19 cellular contexts compared by ENCODE assay signal in the genomic region with DNA sequence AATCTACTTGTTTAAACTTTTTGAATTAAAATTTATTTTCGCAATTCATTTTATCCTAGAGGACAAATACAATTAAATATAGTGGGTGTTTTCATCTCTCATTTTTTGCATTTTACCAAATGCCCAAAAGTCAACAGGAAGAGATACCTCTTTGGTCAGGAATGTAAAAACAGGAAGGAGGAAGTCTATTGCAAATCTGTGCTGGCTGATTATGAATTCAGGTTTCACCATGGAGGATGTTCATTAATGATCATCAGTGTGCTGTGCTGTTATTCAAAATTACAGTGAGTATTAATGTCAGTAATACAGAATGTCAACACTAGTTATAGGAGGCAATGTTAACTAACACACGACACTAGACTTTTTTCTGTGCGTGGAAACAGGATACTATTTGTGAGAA. TPM values are rescaled to one million over a fixed set of nuclear protein-coding genes. Genes with fewer than 3 reads are reported as not detected.
A peak's percentile ranks its signal among the peaks of the same experiment; 100 is the strongest.
DNase-seq lines count a peak whose midpoint lies in the region; ATAC-seq, FAIRE-seq and TF ChIP-seq lines count a peak whose summit lies in the region.
"Had no signal": no experiment of that assay in that cellular context is flagged by ENCODE, and none has a peak within 500 bp of the region (broad histone marks: within the 10 kb centered on the region; RNA-seq: fewer than 3 reads in every experiment).

No MANE protein-coding gene starts in this region.

- H3K27me3 ChIP-seq in BLaER1 treated with 17β-estradiol and CSF1 and Interleukin-3, amounts not matched to agents 10 nM and 100 nM = no peaks in the 10 kb centered on the region
- H3K27me3 ChIP-seq in endodermal cell (ENCODE audit: control insufficient read depth, insufficient read depth, low read length, poor library complexity, severe bottlenecking) (no peaks in the 10 kb centered on the region), HepG2 (ENCODE audit: control insufficient read depth in 1 of 2, insufficient read depth in 2 of 2, low read length in 2 of 2) (no peaks in the 10 kb centered on the region)

- ATAC-seq in HepG2 = no peak
- ATAC-seq: GM12878, K562 had no signal

- H3K4me1 Mint-ChIP-seq in endodermal cell = peaks cover 7% of the 10 kb centered on the region

- no peaks in the 10 kb centered on the region for H3K9me3 ChIP-seq in BLaER1 treated with 17β-estradiol and CSF1 and Interleukin-3, amounts not matched to agents 10 nM and 100 nM (replicated peaks in 1 of 11)
- H3K9me3 ChIP-seq in endodermal cell (ENCODE audit: control insufficient read depth, low read length) (no peaks in the 10 kb centered on the region), HepG2 (ENCODE audit: low read length) (no peaks in the 10 kb centered on the region)

- H3K36me3 Mint-ChIP-seq in endodermal cell (ENCODE audit: low read depth) = peaks cover 3% of the 10 kb centered on the region
- H3K36me3 Mint-ChIP-seq: CD14-positive monocyte had no signal

- POLR2A ChIA-PET in HepG2 (lab: Yijun Ruan, JAX) = no interaction called here

- peaks cover 13 to 38% (median 25%) of the 10 kb centered on the region in 10 experiments; a peak in 18 of 20 replicates for H3K4me1 ChIP-seq in BLaER1 treated with 17β-estradiol and CSF1 and Interleukin-3, amounts not matched to agents 10 nM and 100 nM
- no peaks in the 10 kb centered on the region for H3K4me1 ChIP-seq in endodermal cell (ENCODE audit: control insufficient read depth, insufficient read depth, low read length)
- peaks cover 16% of the 10 kb centered on the region for H3K4me1 ChIP-seq in HepG2 (ENCODE audit: insufficient read depth, low read length)

- H3K27ac Mint-ChIP-seq in endodermal cell = peak overlapping the region; percentile 80

- H3K27me3 Mint-ChIP-seq in endodermal cell (ENCODE audit: insufficient read depth) = no peaks in the 10 kb centered on the region

- in situ Hi-C loops in HepG2 (cut with HindIII; ENCODE audit: extremely low pct_ligation_motif_present, low pct_unique_long_range_greater_than_20kb) = no loop called here

- no peak overlapping the region for H3K4me3 Mint-ChIP-seq in endodermal cell
- H3K4me3 Mint-ChIP-seq: CD14-positive monocyte had no signal

- CTCF ChIA-PET in HepG2 (lab: Yijun Ruan, JAX; ENCODE audit: low intra/inter-chr PET ratio, low total read pairs) = no interaction called here

- H4K20me1 ChIP-seq in BLaER1 treated with 17β-estradiol and CSF1 and Interleukin-3, amounts not matched to agents 10 nM and 100 nM = peaks cover 0 to 12% (median 5%) of the 10 kb centered on the region in 11 experiments; a peak in 8 of 22 replicates
- no peaks in the 10 kb centered on the region for H4K20me1 ChIP-seq in HepG2 (ENCODE audit: insufficient read depth, low read length)

- no peak overlapping the region for H3K27ac ChIP-seq in BLaER1 treated with 17β-estradiol and CSF1 and Interleukin-3, amounts not matched to agents 10 nM and 100 nM
- H3K27ac ChIP-seq in endodermal cell (ENCODE audit: low read depth, low read length) (no peak overlapping the region), HepG2 (ENCODE audit: extremely low read length, insufficient read depth, low read length) (no peak overlapping the region)
- H3K27ac ChIP-seq: RWPE1 had no signal

- intact Hi-C loops in HepG2 (cut with micrococcal nuclease; ENCODE audit: unreplicated experiment) = no loop called here

- no peak for TF ChIP-seq CTCF in endodermal cell (conservative IDR thresholded peaks at IDR 0.05)
- no peak for TF ChIP-seq CTCF in HepG2 (CRISPR knock-in tag; IDR thresholded peaks at IDR 0.05)

- no peak overlapping the region for H2AFZ ChIP-seq in HepG2 (ENCODE audit: low read length)

- TF ChIP-seq EP300 in Ishikawa (IDR thresholded peaks at IDR 0.05; ENCODE audit: borderline replicate concordance) = no peak
- no peak; a peak in 1 of 4 replicates for TF ChIP-seq EP300 in HepG2 (IDR thresholded peaks at IDR 0.05; ENCODE audit: low read depth in 2 of 2, low read length in 2 of 2)
- TF ChIP-seq EP300 in HepG2 (CRISPR knock-in tag; IDR thresholded peaks at IDR 0.05; ENCODE audit: borderline replicate concordance) = no peak

- DNase-seq in endodermal cell = no peak
- peak; percentile 33 for DNase-seq in HepG2 (ENCODE audit: low spot score)
- no peak for DNase-seq in DMS153 treated with DMSO at 0.1 percent for 48 hours (lab: John Stamatoyannopoulos, UW; ENCODE audit: unreplicated experiment)
- DNase-seq in GF-D8 (lab: John Stamatoyannopoulos, UW) = no peak
- DNase-seq in COLO829 (ENCODE audit: low spot score) = no peak
- DNase-seq in pons (ENCODE audit: low spot score) = no peak
- DNase-seq: DMS79, MM.1S, NCI-H1092, NCI-H1436, NCI-H1930, SIG-M5 had no signal

- FAIRE-seq in HepG2 (lab: Jason Lieb, UNC) = no peak
- FAIRE-seq: GM12878, H1, K562 had no signal

- TF ChIP-seq POLR2A in HepG2 (IDR thresholded peaks at IDR 0.05; ENCODE audit: insufficient read depth in 1 of 2, low read depth in 2 of 2, low read length in 2 of 2) = no peak

- TF ChIP-seq RAD21 in Ishikawa (IDR thresholded peaks at IDR 0.05; ENCODE audit: low read depth) (no peak), HepG2 (CRISPR knock-in tag; IDR thresholded peaks at IDR 0.05) (no peak)

- H3K9ac ChIP-seq in BLaER1 treated with 17β-estradiol and CSF1 and Interleukin-3, amounts not matched to agents 10 nM and 100 nM = no peak overlapping the region
- H3K9ac ChIP-seq in endodermal cell (ENCODE audit: extremely low read depth, low read length, poor library complexity, severe bottlenecking) (no peak overlapping the region), HepG2 (ENCODE audit: insufficient read depth, low read depth, low read length) (no peak overlapping the region)

- peaks cover 18% of the 10 kb centered on the region for H3K79me2 ChIP-seq in HepG2 (ENCODE audit: insufficient read depth, low read length)

- H3K4me2 ChIP-seq in BLaER1 treated with 17β-estradiol and CSF1 and Interleukin-3, amounts not matched to agents 10 nM and 100 nM = peak overlapping the region in 7 of 11 experiments; percentile 7 to 42 (median 30); a peak in 9 of 22 replicates
- H3K4me2 ChIP-seq in HepG2 (ENCODE audit: low read depth, low read length) = peak overlapping the region; percentile 20; the same call in 1 of the 2 replicates

- WGBS in endodermal cell (ENCODE audit: insufficient coverage in 1 of 2, insufficient read length in 1 of 2), 2 experiments = 97% methylated on average over 2 of the region's 3 CpGs; no CpG with 5 or more reads in 1 of the 2 experiments
- WGBS in HepG2 (ENCODE audit: low lambda C conversion rate) = over 99% methylated on average over 3 of the region's 3 CpGs

- no TSS peak for BruUV-seq in HepG2 (replicated peaks; lab: Mats Ljungman, UMichigan)

- peaks cover 5% of the 10 kb centered on the region for H3K9me3 Mint-ChIP-seq in endodermal cell

- H3K36me3 ChIP-seq in BLaER1 treated with 17β-estradiol and CSF1 and Interleukin-3, amounts not matched to agents 10 nM and 100 nM = no peaks in the 10 kb centered on the region
- no peaks in the 10 kb centered on the region for H3K36me3 ChIP-seq in endodermal cell (ENCODE audit: control insufficient read depth, insufficient read depth, low read length)
- no peaks in the 10 kb centered on the region for H3K36me3 ChIP-seq in HepG2 (replicated peaks in 1 of 2; ENCODE audit: control insufficient read depth in 1 of 2, insufficient read depth in 2 of 2, low read length in 2 of 2)

- no peak overlapping the region for H3K4me3 ChIP-seq in BLaER1 treated with 17β-estradiol and CSF1 and Interleukin-3, amounts not matched to agents 10 nM and 100 nM
- H3K4me3 ChIP-seq in endodermal cell (ENCODE audit: low read length) (no peak overlapping the region), HepG2 (replicated peaks in 1 of 3; ENCODE audit: insufficient read depth in 1 of 3, low read depth in 2 of 3, low read length in 3 of 3) (no peak overlapping the region)
- H3K4me3 ChIP-seq: GM12878, K562 had no signal

TF ChIP-seq in Ishikawa, 13 proteins besides CTCF, POLR2A, EP300 and RAD21 (continues in another document):
- no peak for TF ChIP-seq EGR1 (IDR thresholded peaks at IDR 0.05)
- no peak for TF ChIP-seq TCF12 (IDR thresholded peaks at IDR 0.05; ENCODE audit: low read depth)
- TF ChIP-seq CEBPB (IDR thresholded peaks at IDR 0.05) = 0 out of 2 replicates have a peak, but pooled peaks have one; percentile 1
- TF ChIP-seq YY1 (IDR thresholded peaks at IDR 0.05; ENCODE audit: low read depth) = no peak
- no peak for TF ChIP-seq FOXM1 (IDR thresholded peaks at IDR 0.05; ENCODE audit: borderline replicate concordance, low read depth)

TF ChIP-seq in HepG2, 621 proteins besides CTCF, POLR2A, EP300 and RAD21 (continues in another document):
- TF ChIP-seq FOXO1 (CRISPR knock-in tag; IDR thresholded peaks at IDR 0.05) (no peak), ETV5 (CRISPR knock-in tag; IDR thresholded peaks at IDR 0.05; ENCODE audit: borderline replicate concordance) (peak; percentile 61; the same call in 1 of the 2 replicates), SAP130 (CRISPR knock-in tag; IDR thresholded peaks at IDR 0.05; ENCODE audit: low read depth) (peak; percentile 22; the same call in 1 of the 2 replicates), FOXA3 (CRISPR knock-in tag; IDR thresholded peaks at IDR 0.05) (peak; percentile 48; the same call in 1 of the 2 replicates)

RNA-seq across cellular contexts. Expression of a gene that starts 24.7 kb away (rescaled TPM):
- total RNA-seq in endodermal cell (10 to 100 TPM; 12.1 to 21.3 TPM), HepG2 (2016; rRNA removed; fragmentation: Illumina TruSeq; extraction: Trizol) (22.2 and 48.7 TPM in 2 replicates)
- polyA plus RNA-seq in endodermal cell (2013, experiment 1 of 2) = 18.0 TPM
- polyA plus RNA-seq in endodermal cell (2013, experiment 2 of 2) = 17.0 TPM
- 7.3 and 14.2 TPM in 2 replicates for total RNA-seq in HepG2 (2016; cell fraction: cytosol; rRNA removed; fragmentation: Illumina TruSeq; extraction: Trizol; ENCODE audit: low read depth)
- total RNA-seq in HepG2 (2016; cell fraction: insoluble cytoplasmic fraction; rRNA removed; fragmentation: Illumina TruSeq; extraction: Trizol) = 17.2 and 42.9 TPM in 2 replicates
- 6.2 and 7.0 TPM in 2 replicates for total RNA-seq in HepG2 (2016; cell fraction: membrane; rRNA removed; fragmentation: Illumina TruSeq; extraction: Trizol)
- 18.5 and 31.1 TPM in 2 replicates for total RNA-seq in HepG2 (2016; cell fraction: nucleus; rRNA removed; fragmentation: Illumina TruSeq; extraction: Trizol)
- 29.2 and 49.6 TPM in 2 replicates for polyA plus RNA-seq in HepG2 (2011; rRNA removed)
- 4.3 and 6.9 TPM in 2 replicates for polyA plus RNA-seq in HepG2 (2011; cell fraction: cytosol; rRNA removed)
- polyA plus RNA-seq in HepG2 (2011; cell fraction: nucleus; rRNA removed) = 15.2 and 18.0 TPM in 2 replicates
- polyA plus RNA-seq in HepG2 (2012) = 9.3 and 16.9 TPM in 2 replicates
- 0.59 and 1.00 TPM in 2 replicates for polyA plus RNA-seq in HepG2 (2016; cell fraction: cytosol; fragmentation: Illumina TruSeq; extraction: Trizol; ENCODE audit: low read depth)
- polyA plus RNA-seq in HepG2 (2016; cell fraction: insoluble cytoplasmic fraction; fragmentation: Illumina TruSeq; extraction: Trizol; ENCODE audit: low read depth) = 17.7 and 18.9 TPM in 2 replicates
- polyA plus RNA-seq in HepG2 (2016; cell fraction: membrane; fragmentation: Illumina TruSeq; extraction: Trizol; ENCODE audit: low read depth) = 1.8 and 2.2 TPM in 2 replicates
- polyA plus RNA-seq in HepG2 (2016; cell fraction: nucleus; fragmentation: Illumina TruSeq; extraction: Trizol; ENCODE audit: insufficient read depth, low read depth) = 10.8 and 12.2 TPM in 2 replicates
- polyA minus RNA-seq in HepG2 (2011; rRNA and poly(A)+ RNA removed; ENCODE audit: low replicate concordance) = 26.0 and 75.6 TPM in 2 replicates
- 18.7 and 31.6 TPM in 2 replicates for polyA minus RNA-seq in HepG2 (2011; cell fraction: cytosol; rRNA and poly(A)+ RNA removed)
- 48.2 and 49.5 TPM in 2 replicates for polyA minus RNA-seq in HepG2 (2011; cell fraction: nucleus; rRNA and poly(A)+ RNA removed)
